ENCODE assay signal across 16 cellular contexts in genomic region chr11:72647882-72648281, GRCh38. TPM values are rescaled to one million over a fixed set of nuclear protein-coding genes. Genes with fewer than 3 reads are reported as not detected.
DNase-seq lines count a peak whose midpoint lies in the region; ATAC-seq, FAIRE-seq and TF ChIP-seq lines count a peak whose summit lies in the region.
"Had no signal": no experiment of that assay in that cellular context is flagged by ENCODE, and none has a peak within 500 bp of the region (broad histone marks: within the 10 kb centered on the region; RNA-seq: fewer than 3 reads in every experiment).

No MANE protein-coding gene starts in this region.

- no peak for ATAC-seq in HG03457 (IDR thresholded peaks at IDR 0.05; ENCODE audit: unreplicated experiment)

- no peaks in the 10 kb centered on the region for H3K36me3 ChIP-seq in WERI-Rb-1
- no peaks in the 10 kb centered on the region for H3K36me3 ChIP-seq in neuronal stem cell (replicated peaks in 1 of 2; ENCODE audit: control insufficient read depth in 2 of 2, insufficient read depth in 2 of 2, low read length in 2 of 2)
- H3K36me3 ChIP-seq: BLaER1 treated with 17β-estradiol and CSF1 and Interleukin-3, amounts not matched to agents 10 nM and 100 nM had no signal

- WGBS in neuronal stem cell (ENCODE audit: extremely low coverage in 2 of 2, insufficient read length in 2 of 2, insufficient replicate concordance in 1 of 2), 2 donors: no CpG with 5 or more reads among the region's 4 CpGs

- no peak overlapping the region for H3K4me3 Mint-ChIP-seq in endothelial cell (ENCODE audit: unreplicated experiment)
- H3K4me3 Mint-ChIP-seq: CD4-positive, CD25-positive, alpha-beta regulatory T cell had no signal

- H3K27me3 ChIP-seq in WERI-Rb-1 (ENCODE audit: insufficient read depth, low read depth, severe bottlenecking) (no peaks in the 10 kb centered on the region), neuronal stem cell (ENCODE audit: control insufficient read depth in 3 of 3, insufficient read depth in 3 of 3, low read depth in 1 of 3, low read length in 3 of 3) (peaks cover 0 to 4% (median 2%) of the 10 kb centered on the region in 3 experiments)

- no peak overlapping the region for H4K91ac ChIP-seq in neuronal stem cell (ENCODE audit: low read depth, low read length, poor library complexity)

- H3K27me3 Mint-ChIP-seq in endothelial cell (ENCODE audit: unreplicated experiment): peaks cover 24% of the 10 kb centered on the region

- H2BK5ac ChIP-seq in neuronal stem cell (ENCODE audit: low read length): no peak overlapping the region

- H3K4me3 ChIP-seq in WERI-Rb-1 (ENCODE audit: low read depth, low read length): no peak overlapping the region
- no peak overlapping the region for H3K4me3 ChIP-seq in neuronal stem cell (ENCODE audit: low read length in 2 of 2)
- H3K4me3 ChIP-seq: BLaER1 treated with 17β-estradiol and CSF1 and Interleukin-3, amounts not matched to agents 10 nM and 100 nM had no signal

- H2AFZ ChIP-seq in neuronal stem cell (ENCODE audit: low read length): no peak overlapping the region

- no peak overlapping the region for H2BK15ac ChIP-seq in neuronal stem cell (ENCODE audit: low read length)

- peaks cover 6% of the 10 kb centered on the region in 2 donors for H3K4me1 ChIP-seq in neuronal stem cell (ENCODE audit: control insufficient read depth in 2 of 2, insufficient read depth in 1 of 2, low read depth in 1 of 2, low read length in 2 of 2)

- DNase-seq in GM12891 (ENCODE audit: insufficient read length, low spot score) (no peak), WERI-Rb-1 (no peak), endothelial cell (ENCODE audit: low spot score) (no peak), neuronal stem cell (ENCODE audit: low spot score) (no peak), erythroblast (lab: John Stamatoyannopoulos, UW) (no peak), Ammon's horn (ENCODE audit: low spot score) (no peak)
- DNase-seq: 8988T; AML-193; Calu3; CD4-positive, CD25-positive, alpha-beta regulatory T cell; DMS79; H7 had no signal

- peak; percentile 63 for FAIRE-seq in GM12891 (lab: Jason Lieb, UNC)
- FAIRE-seq: G401.6, GM19239 had no signal

- H3K79me1 ChIP-seq in neuronal stem cell (ENCODE audit: low read depth, low read length): no peaks in the 10 kb centered on the region

- peak overlapping the region; percentile 20 for H3K23ac ChIP-seq in neuronal stem cell (ENCODE audit: low read depth, low read length, poor library complexity)

- TF ChIP-seq CTCF in WERI-Rb-1 (IDR thresholded peaks at IDR 0.05; ENCODE audit: low read depth, low read length) (no peak), endothelial cell (IDR thresholded peaks at IDR 0.05; ENCODE audit: unreplicated experiment) (no peak)

- no peaks in the 10 kb centered on the region for H3K36me3 Mint-ChIP-seq in endothelial cell (ENCODE audit: low read depth, unreplicated experiment)
- H3K36me3 Mint-ChIP-seq: CD4-positive, CD25-positive, alpha-beta regulatory T cell had no signal

- H3K9ac ChIP-seq in neuronal stem cell (ENCODE audit: low read depth, low read length, poor library complexity): peak overlapping the region; percentile 9
- H3K9ac ChIP-seq: BLaER1 treated with 17β-estradiol and CSF1 and Interleukin-3, amounts not matched to agents 10 nM and 100 nM had no signal

- peak overlapping the region; percentile 74 for H3K18ac ChIP-seq in neuronal stem cell (ENCODE audit: low read length)

- H3K27ac ChIP-seq in WERI-Rb-1: peak overlapping the region; percentile 3; the same call in 1 of the 2 replicates
- no peak overlapping the region for H3K27ac ChIP-seq in neuronal stem cell (replicated peaks; ENCODE audit: low read length)
- H3K27ac ChIP-seq: BLaER1 treated with 17β-estradiol and CSF1 and Interleukin-3, amounts not matched to agents 10 nM and 100 nM had no signal

- H4K8ac ChIP-seq in neuronal stem cell (ENCODE audit: low read depth, low read length): no peak overlapping the region

- no peak overlapping the region for H2BK12ac ChIP-seq in neuronal stem cell (ENCODE audit: low read length)

- no peak overlapping the region for H3K4me2 ChIP-seq in neuronal stem cell (ENCODE audit: insufficient read depth, low read length, poor library complexity, severe bottlenecking)
- H3K4me2 ChIP-seq: BLaER1 treated with 17β-estradiol and CSF1 and Interleukin-3, amounts not matched to agents 10 nM and 100 nM had no signal

- no peaks in the 10 kb centered on the region for H3K9me3 Mint-ChIP-seq in endothelial cell (ENCODE audit: unreplicated experiment)
- H3K9me3 Mint-ChIP-seq: CD4-positive, CD25-positive, alpha-beta regulatory T cell had no signal

- H3K14ac ChIP-seq in neuronal stem cell (ENCODE audit: low read length): no peak overlapping the region

- peak overlapping the region; percentile 53 for H3K27ac Mint-ChIP-seq in endothelial cell (ENCODE audit: unreplicated experiment)

- H3K9me3 ChIP-seq in WERI-Rb-1 (ENCODE audit: severe bottlenecking): no peaks in the 10 kb centered on the region
- H3K9me3 ChIP-seq in neuronal stem cell (replicated peaks in 1 of 2; ENCODE audit: control insufficient read depth in 2 of 2, insufficient read depth in 1 of 2, low read depth in 1 of 2, low read length in 2 of 2): no peaks in the 10 kb centered on the region
- H3K9me3 ChIP-seq: BLaER1 treated with 17β-estradiol and CSF1 and Interleukin-3, amounts not matched to agents 10 nM and 100 nM had no signal

- no peak overlapping the region for H2BK120ac ChIP-seq in neuronal stem cell (ENCODE audit: low read depth, low read length)

- H2AK5ac ChIP-seq in neuronal stem cell (ENCODE audit: low read depth, low read length): peak overlapping the region; percentile 16

- peaks cover 4% of the 10 kb centered on the region for H3K4me1 Mint-ChIP-seq in endothelial cell (ENCODE audit: unreplicated experiment)

- TF ChIP-seq POLR2A in GM12891 (IDR thresholded peaks at IDR 0.05; ENCODE audit: low read depth, low read length) (no peak), erythroblast (IDR thresholded peaks at IDR 0.05; ENCODE audit: low read length) (no peak)

- H3K4ac ChIP-seq in neuronal stem cell (ENCODE audit: low read length): no peak overlapping the region

TF ChIP-seq in GM12891, 5 proteins besides CTCF, POLR2A, EP300 and RAD21:
- no peak for TF ChIP-seq TAF1 (IDR thresholded peaks at IDR 0.05; ENCODE audit: low read depth, low read length)
- TF ChIP-seq PAX5 (IDR thresholded peaks at IDR 0.05; ENCODE audit: insufficient read depth, low read length, severe bottlenecking): no peak
- TF ChIP-seq SPI1 (IDR thresholded peaks at IDR 0.05; ENCODE audit: low read depth, low read length): no peak
- no peak for TF ChIP-seq POU2F2 (IDR thresholded peaks at IDR 0.05; ENCODE audit: low read depth, low read length)
- TF ChIP-seq POLR2AphosphoS5 (IDR thresholded peaks at IDR 0.05; ENCODE audit: low read depth, low read length): no peak

RNA-seq across cellular contexts. Expression of gene PDE2A, which starts 26.3 kb away (rescaled TPM):
- 0.51 TPM for polyA plus RNA-seq in GM12891 (2012; ENCODE audit: low read depth, missing spikeins)
- total RNA-seq in endothelial cell (ENCODE audit: unreplicated experiment): 65.9 TPM
- 1.7 TPM for polyA plus RNA-seq in neuronal stem cell (2013, experiment 1 of 2)
- 1.7 TPM for polyA plus RNA-seq in neuronal stem cell (2013, experiment 2 of 2)
- polyA plus RNA-seq: CD4-positive, CD25-positive, alpha-beta regulatory T cell had no signal
